11 cellular contexts compared by ENCODE assay signal in genomic region chr19:10009714-10010224, GRCh38. TPM values are rescaled to one million over a fixed set of nuclear protein-coding genes. Genes with fewer than 3 reads are reported as not detected.
A peak's percentile ranks its signal among the peaks of the same experiment; 100 is the strongest.
DNase-seq lines count a peak whose midpoint lies in the region; ATAC-seq and TF ChIP-seq lines count a peak whose summit lies in the region.
"Had no signal": no experiment of that assay in that cellular context is flagged by ENCODE, and none has a peak within 500 bp of the region (broad histone marks: within the 10 kb centered on the region; RNA-seq: fewer than 3 reads in every experiment).

No MANE protein-coding gene starts in this region.

- peak; percentile 13 for DNase-seq in activated T-cell treated with anti-CD3 and anti-CD28 coated beads, Interleukin-2, amount 50 U/mL, for 4 hours
- no peak for DNase-seq in activated T-cell treated with anti-CD3 and anti-CD28 coated beads, Interleukin-2, amount 50 U/mL, for 1 hour
- no peak for DNase-seq in MCF 10A (ENCODE audit: unreplicated experiment)
- DNase-seq in left lobe of liver (ENCODE audit: low spot score) = no peak
- no peak for DNase-seq in activated gamma-delta T cell (lab: John Stamatoyannopoulos, UW)
- no peak for DNase-seq in body of pancreas
- DNase-seq: Kasumi-1 had no signal

- no peak overlapping the region for H3K4me3 Mint-ChIP-seq in activated T-cell treated with anti-CD3 and anti-CD28 coated beads, Interleukin-2, amount 50 U/mL, for 4 hours
- H3K4me3 Mint-ChIP-seq in MCF 10A (ENCODE audit: unreplicated experiment) = peak overlapping the region; percentile 54

- CTCF ChIA-PET in MCF 10A (lab: Yijun Ruan, JAX) = interaction anchor here (0.7 to 4.5 kb wide), 4 partner anchors 10 to 78 kb away, joined by 5 to 14 read pairs (median 9); no protein-coding TSS in a partner anchor

- BruUV-seq in MCF 10A (replicated peaks; lab: Mats Ljungman, UMichigan) = no TSS peak

- H3K4me1 ChIP-seq in subcutaneous abdominal adipose tissue (ENCODE audit: control insufficient read depth in 5 of 5, insufficient read depth in 5 of 5, low read length in 5 of 5) = peaks cover 19 to 79% (median 67%) of the 10 kb centered on the region in 5 donors
- H3K4me1 ChIP-seq in body of pancreas = peaks cover 26% of the 10 kb centered on the region

- no peak for TF ChIP-seq CTCF in MCF 10A (IDR thresholded peaks at IDR 0.05; ENCODE audit: unreplicated experiment)
- TF ChIP-seq CTCF in body of pancreas (IDR thresholded peaks at IDR 0.05) = no peak

- peak; percentile 11 to 34 for ATAC-seq in activated T-cell treated with anti-CD3 and anti-CD28 coated beads, Interleukin-2, amount 50 U/mL, for 4 hours
- ATAC-seq in left lobe of liver = peak; percentile 15
- no peak for ATAC-seq in body of pancreas
- no peak for ATAC-seq in GM21528 (IDR thresholded peaks at IDR 0.05; ENCODE audit: low FRiP score, unreplicated experiment)

- peaks cover 28% of the 10 kb centered on the region for H3K4me1 Mint-ChIP-seq in activated T-cell treated with anti-CD3 and anti-CD28 coated beads, Interleukin-2, amount 50 U/mL, for 4 hours (ENCODE audit: low read depth)
- H3K4me1 Mint-ChIP-seq in MCF 10A (ENCODE audit: insufficient read depth, unreplicated experiment) = peaks cover 20% of the 10 kb centered on the region

- H3K27ac Mint-ChIP-seq in MCF 10A (ENCODE audit: low read depth, unreplicated experiment) = no peak overlapping the region

- H3K9ac ChIP-seq in subcutaneous abdominal adipose tissue (ENCODE audit: low read length in 5 of 5) = peak overlapping the region in 2 of 5 donors; percentile 47 to 52

- WGBS in body of pancreas, 2 donors = 4 to 5% methylated on average over 20 to 22 of the region's 22 CpGs

- H3K36me3 ChIP-seq in subcutaneous abdominal adipose tissue (ENCODE audit: control insufficient read depth in 5 of 5, insufficient read depth in 5 of 5, low read length in 5 of 5) (peaks cover 0 to 13% (median 12%) of the 10 kb centered on the region in 5 donors), body of pancreas (replicated peaks in 1 of 2; ENCODE audit: insufficient read depth in 1 of 2, low read depth in 2 of 2) (no peaks in the 10 kb centered on the region)
- H3K36me3 ChIP-seq: WERI-Rb-1 had no signal

- peaks cover 0 to 3% (median 0%) of the 10 kb centered on the region in 5 donors for H3K9me3 ChIP-seq in subcutaneous abdominal adipose tissue (ENCODE audit: control insufficient read depth in 5 of 5, low read length in 5 of 5)
- no peaks in the 10 kb centered on the region for H3K9me3 ChIP-seq in body of pancreas

- TF ChIP-seq POLR2A in body of pancreas (IDR thresholded peaks at IDR 0.05) = no peak

- H3K9me3 Mint-ChIP-seq in activated T-cell treated with anti-CD3 and anti-CD28 coated beads, Interleukin-2, amount 50 U/mL, for 4 hours = no peaks in the 10 kb centered on the region
- no peaks in the 10 kb centered on the region for H3K9me3 Mint-ChIP-seq in MCF 10A (ENCODE audit: unreplicated experiment)

- POLR2A ChIA-PET in MCF 10A (lab: Yijun Ruan, JAX) = no interaction called here

- peaks cover 2% of the 10 kb centered on the region for H3K36me3 Mint-ChIP-seq in activated T-cell treated with anti-CD3 and anti-CD28 coated beads, Interleukin-2, amount 50 U/mL, for 4 hours (ENCODE audit: insufficient read depth)
- H3K36me3 Mint-ChIP-seq in MCF 10A (ENCODE audit: insufficient read depth, unreplicated experiment) = no peaks in the 10 kb centered on the region

- peaks cover 68% of the 10 kb centered on the region for H3K27me3 Mint-ChIP-seq in activated T-cell treated with anti-CD3 and anti-CD28 coated beads, Interleukin-2, amount 50 U/mL, for 4 hours (ENCODE audit: low read depth)
- peaks cover 77% of the 10 kb centered on the region for H3K27me3 Mint-ChIP-seq in MCF 10A (ENCODE audit: insufficient read depth, unreplicated experiment)

- peak overlapping the region; percentile 85 to 100 (median 97) for H3K4me3 ChIP-seq in subcutaneous abdominal adipose tissue (ENCODE audit: low read depth in 1 of 5, low read length in 5 of 5)
- no peak overlapping the region for H3K4me3 ChIP-seq in body of pancreas

- H3K27ac ChIP-seq in subcutaneous abdominal adipose tissue (ENCODE audit: low read depth, low read length) (peak overlapping the region; percentile 69), body of pancreas (peak overlapping the region in 1 of 4 donors; percentile 3)
- H3K27ac ChIP-seq: WERI-Rb-1 had no signal

- peaks cover 0 to 20% (median 11%) of the 10 kb centered on the region in 5 donors for H3K27me3 ChIP-seq in subcutaneous abdominal adipose tissue (ENCODE audit: control insufficient read depth in 5 of 5, insufficient read depth in 4 of 5, low read length in 5 of 5)
- H3K27me3 ChIP-seq in body of pancreas = peaks cover 0 to 14% of the 10 kb centered on the region in 2 donors

- intact Hi-C loops in MCF 10A (cut with micrococcal nuclease) (no loop called here), body of pancreas (cut with DNase I) (no loop called here)

RNA-seq across cellular contexts. Expression of gene COL5A3, which starts 0.5 kb away (rescaled TPM):
- 1 to 10 TPM in 2 of 3 donors, under 1 TPM in 1; 0.46 to 2.8 (median 2.3) TPM for total RNA-seq in activated T-cell treated with anti-CD3 and anti-CD28 coated beads, Interleukin-2, amount 50 U/mL, for 4 hours
- total RNA-seq in MCF 10A (2022) (0.98 and 1.5 TPM in 2 replicates), left lobe of liver (24.3 TPM), body of pancreas (1 to 10 TPM; 3.4 to 9.6 TPM)

RNA-seq across cellular contexts. Expression of gene RDH8, which starts 3.5 kb away (rescaled TPM):
- total RNA-seq in activated T-cell treated with anti-CD3 and anti-CD28 coated beads, Interleukin-2, amount 50 U/mL, for 4 hours = not detected
- total RNA-seq in MCF 10A (2022) = not detected in 2 replicates
- total RNA-seq in left lobe of liver = not detected
- not detected for total RNA-seq in body of pancreas
- total RNA-seq: H7 had no signal

Comparison
In these comparisons a context has a peak if more than half of its experiments do, and no peak if none do; other contexts are left out.
1. ATAC-seq: peak in activated T-cell treated with anti-CD3 and anti-CD28 coated beads, Interleukin-2, amount 50 U/mL, for 4 hours (2 of 2) and left lobe of liver (single experiment); none in body of pancreas (single experiment) and GM21528 (single experiment).
2. H3K4me3 ChIP-seq: peak in subcutaneous abdominal adipose tissue (5 of 5); none in body of pancreas (0 of 2).